In genomic region chr6:79111549-79111948, GRCh38 we compare ENCODE assay signal across 15 cellular contexts. TPM values are rescaled to one million over a fixed set of nuclear protein-coding genes. Genes with fewer than 3 reads are reported as not detected.
DNase-seq lines count a peak whose midpoint lies in the region; ATAC-seq and TF ChIP-seq lines count a peak whose summit lies in the region.
"Had no signal": no experiment of that assay in that cellular context is flagged by ENCODE, and none has a peak within 500 bp of the region (broad histone marks: within the 10 kb centered on the region; RNA-seq: fewer than 3 reads in every experiment).

No MANE protein-coding gene starts in this region.

- intact Hi-C loops in activated naive CD4-positive, alpha-beta T cell treated with anti-CD3 and anti-CD28 coated beads for 36 hours (cut with micrococcal nuclease), result no loop called here

- H3K79me2 ChIP-seq in Karpas-422 (ENCODE audit: low read length), result no peaks in the 10 kb centered on the region
- H3K79me2 ChIP-seq in OCI-LY3 (ENCODE audit: low read length), result no peaks in the 10 kb centered on the region

- H3K9ac ChIP-seq in Karpas-422 (ENCODE audit: low read length) (no peak overlapping the region), OCI-LY3 (ENCODE audit: low read length) (no peak overlapping the region)

- H3K27ac Mint-ChIP-seq in activated naive CD4-positive, alpha-beta T cell treated with anti-CD3 and anti-CD28 coated beads for 36 hours, result no peak overlapping the region
- H3K27ac Mint-ChIP-seq: CD4-positive, alpha-beta memory T cell; GM23338; H9 had no signal

- H3K36me3 ChIP-seq in Karpas-422 (ENCODE audit: insufficient read depth, low read length), result no peaks in the 10 kb centered on the region
- H3K36me3 ChIP-seq in OCI-LY3 (replicated peaks; ENCODE audit: low read depth, low read length), result no peaks in the 10 kb centered on the region

- H3K27me3 ChIP-seq in Karpas-422 (ENCODE audit: low read length) (no peaks in the 10 kb centered on the region), OCI-LY3 (ENCODE audit: low read depth, low read length) (no peaks in the 10 kb centered on the region)

- H4K20me1 ChIP-seq in Karpas-422 (ENCODE audit: insufficient read depth, low read depth, low read length), result no peaks in the 10 kb centered on the region
- H4K20me1 ChIP-seq in OCI-LY3 (ENCODE audit: insufficient read depth, low read length), result no peaks in the 10 kb centered on the region

- H2AFZ ChIP-seq in Karpas-422 (ENCODE audit: low read length) (no peak overlapping the region), OCI-LY3 (ENCODE audit: low read depth, low read length) (no peak overlapping the region)

- peak overlapping the region; percentile 43 for H3K4me2 ChIP-seq in Karpas-422 (ENCODE audit: low read depth, low read length, poor library complexity, severe bottlenecking)
- H3K4me2 ChIP-seq in OCI-LY3 (ENCODE audit: low read length), result 0 out of 2 replicates have a peak overlapping the region, but pooled peaks have one; percentile 2
- H3K4me2 ChIP-seq: GM23338 had no signal

- peaks cover 6% of the 10 kb centered on the region for H3K27me3 Mint-ChIP-seq in activated naive CD4-positive, alpha-beta T cell treated with anti-CD3 and anti-CD28 coated beads for 36 hours (ENCODE audit: low read depth)

- H3K9me2 ChIP-seq in Karpas-422 (replicated peaks; ENCODE audit: insufficient read depth, low read length), result no peaks in the 10 kb centered on the region

- H3K36me3 Mint-ChIP-seq in activated naive CD4-positive, alpha-beta T cell treated with anti-CD3 and anti-CD28 coated beads for 36 hours (ENCODE audit: low read depth), result no peaks in the 10 kb centered on the region
- H3K36me3 Mint-ChIP-seq: CD4-positive, alpha-beta memory T cell had no signal

- H3K4me1 Mint-ChIP-seq in activated naive CD4-positive, alpha-beta T cell treated with anti-CD3 and anti-CD28 coated beads for 36 hours (ENCODE audit: low read depth), result no peaks in the 10 kb centered on the region
- H3K4me1 Mint-ChIP-seq: CD4-positive, alpha-beta memory T cell had no signal

- H3K27ac ChIP-seq in Karpas-422 (ENCODE audit: low read length), result no peak overlapping the region
- H3K27ac ChIP-seq in OCI-LY3 (ENCODE audit: low read length), result no peak overlapping the region

- H3K4me1 ChIP-seq in Karpas-422 (ENCODE audit: low read length), result peaks cover 10% of the 10 kb centered on the region
- peaks cover 8% of the 10 kb centered on the region for H3K4me1 ChIP-seq in OCI-LY3 (ENCODE audit: low read length)

- H3K9me3 Mint-ChIP-seq in activated naive CD4-positive, alpha-beta T cell treated with anti-CD3 and anti-CD28 coated beads for 36 hours, result no peaks in the 10 kb centered on the region
- H3K9me3 Mint-ChIP-seq: CD4-positive, alpha-beta memory T cell; GM23338; H9 had no signal

- DNase-seq in NCI-H146 (lab: John Stamatoyannopoulos, UW) (peak; percentile 1), NCI-H146 treated with DMSO at 0.1 percent for 48 hours (lab: John Stamatoyannopoulos, UW; ENCODE audit: unreplicated experiment) (no peak), Karpas-422 (peak; percentile 53)
- no peak for DNase-seq in activated naive CD4-positive, alpha-beta T cell treated with anti-CD3 and anti-CD28 coated beads for 36 hours
- DNase-seq: C1 segment of cervical spinal cord; Calu3; CD4-positive, alpha-beta memory T cell; COR-L47; DMS79; GF-D8; H9 had no signal

- H3K9me3 ChIP-seq in Karpas-422 (ENCODE audit: low read length) (no peaks in the 10 kb centered on the region), OCI-LY3 (ENCODE audit: insufficient read depth, low read length) (no peaks in the 10 kb centered on the region)

- CTCF ChIA-PET in activated naive CD4-positive, alpha-beta T cell treated with anti-CD3 and anti-CD28 coated beads for 36 hours (lab: Charles Lee), result no interaction called here

- H3K4me3 ChIP-seq in Karpas-422 (ENCODE audit: low read length) (no peak overlapping the region), OCI-LY3 (ENCODE audit: low read length) (no peak overlapping the region)
- H3K4me3 ChIP-seq: GM23338 had no signal

- no peak overlapping the region for H3K4me3 Mint-ChIP-seq in activated naive CD4-positive, alpha-beta T cell treated with anti-CD3 and anti-CD28 coated beads for 36 hours
- H3K4me3 Mint-ChIP-seq: CD4-positive, alpha-beta memory T cell; GM23338; H9 had no signal

- no peak for ATAC-seq in GM19324 (IDR thresholded peaks at IDR 0.05; ENCODE audit: low FRiP score, unreplicated experiment)
- ATAC-seq: GM23338, HCT116 had no signal

- TF ChIP-seq CTCF in OCI-LY3 (IDR thresholded peaks at IDR 0.05; ENCODE audit: low read depth, low read length), result no peak

RNA-seq across cellular contexts. Expression of gene PHIP, which starts 33.5 kb away (rescaled TPM):
- 27.6 and 52.4 TPM in 2 replicates for total RNA-seq in Karpas-422 (2014; rRNA removed; shearing (Covaris generic); ENCODE audit: low replicate concordance)
- total RNA-seq in activated naive CD4-positive, alpha-beta T cell treated with anti-CD3 and anti-CD28 coated beads for 36 hours, result 10 to 100 TPM; 23.0 to 23.5 TPM

Comparison
In these comparisons a context has a peak if more than half of its experiments do, and no peak if none do; other contexts are left out.
1. DNase-seq: peak in NCI-H146 (single experiment) and Karpas-422 (single experiment); none in NCI-H146 treated with DMSO at 0.1 percent for 48 hours (single experiment) and activated naive CD4-positive, alpha-beta T cell treated with anti-CD3 and anti-CD28 coated beads for 36 hours (single experiment).